Comparison of ENCODE assay signal across 18 cellular contexts in genomic region chr6:107667790-107668189, GRCh38.
DNase-seq lines count a peak whose midpoint lies in the region; ATAC-seq and TF ChIP-seq lines count a peak whose summit lies in the region.
"Had no signal": no experiment of that assay in that cellular context is flagged by ENCODE, and none has a peak within 500 bp of the region (broad histone marks: within the 10 kb centered on the region; RNA-seq: fewer than 3 reads in every experiment).

No MANE protein-coding gene starts in this region.

- no peak for TF ChIP-seq CTCF in psoas muscle (IDR thresholded peaks at IDR 0.05)

- no peaks in the 10 kb centered on the region for H3K36me3 ChIP-seq in psoas muscle (ENCODE audit: insufficient read depth in 1 of 2, low read depth in 1 of 2)
- H3K36me3 ChIP-seq: esophagus muscularis mucosa, MG63, right atrium auricular region had no signal

- H3K27me3 ChIP-seq in psoas muscle (ENCODE audit: insufficient read depth in 3 of 3, low read length in 2 of 3): no peaks in the 10 kb centered on the region
- H3K27me3 ChIP-seq: esophagus muscularis mucosa, MG63, right atrium auricular region had no signal

- peaks cover 57% of the 10 kb centered on the region for H3K4me1 ChIP-seq in psoas muscle
- H3K4me1 ChIP-seq: A549 had no signal

- peak in 1 of 4 donors; percentile 27 for ATAC-seq in psoas muscle
- ATAC-seq: A549; activated CD4-positive, alpha-beta T cell treated with anti-CD3 and anti-CD28 coated beads for 36 hours; left ventricle myocardium superior had no signal

- WGBS in psoas muscle, 3 donors: 53 to 83% (median 61%) methylated on average over 3 of the region's 3 CpGs

- H3K9me3 ChIP-seq in psoas muscle: no peaks in the 10 kb centered on the region
- H3K9me3 ChIP-seq: A549, esophagus muscularis mucosa, MG63, right atrium auricular region had no signal

- peak; percentile 59 for DNase-seq in NCI-H146 (lab: John Stamatoyannopoulos, UW)
- DNase-seq in NCI-H146 treated with DMSO at 0.1 percent for 48 hours (lab: John Stamatoyannopoulos, UW; ENCODE audit: unreplicated experiment): no peak
- DNase-seq in NCI-H2107 (lab: John Stamatoyannopoulos, UW): peak; percentile 25
- peak; percentile 28 for DNase-seq in NOMO-1 treated with DMSO at 0.1 percent for 48 hours (lab: John Stamatoyannopoulos, UW; ENCODE audit: unreplicated experiment)
- no peak for DNase-seq in psoas muscle
- DNase-seq in DMS53 treated with DMSO at 0.1 percent for 48 hours (lab: John Stamatoyannopoulos, UW; ENCODE audit: unreplicated experiment): no peak
- DNase-seq in A172 (ENCODE audit: low spot score): no peak
- no peak for DNase-seq in UCSD-AML1 (lab: John Stamatoyannopoulos, UW; ENCODE audit: unreplicated experiment)
- DNase-seq: activated CD4-positive, alpha-beta T cell treated with anti-CD3 and anti-CD28 coated beads for 36 hours; activated gamma-delta T cell; GOT3; left ventricle myocardium superior; MG63; NCI-H345 had no signal

- intact Hi-C loops in psoas muscle (cut with DNase I): no loop called here

- no peak overlapping the region for H3K4me3 ChIP-seq in psoas muscle
- H3K4me3 ChIP-seq: A549, esophagus muscularis mucosa, MG63, right atrium auricular region, SK-N-MC had no signal

- peak overlapping the region; percentile 82 for H3K27ac ChIP-seq in psoas muscle
- H3K27ac ChIP-seq: A549, esophagus muscularis mucosa, right atrium auricular region, SK-N-MC had no signal

Comparison
In these comparisons a context has a peak if more than half of its experiments do, and no peak if none do; other contexts are left out.
1. DNase-seq: peak in NCI-H146 (single experiment), NCI-H2107 (single experiment) and NOMO-1 treated with DMSO at 0.1 percent for 48 hours (single experiment); none in NCI-H146 treated with DMSO at 0.1 percent for 48 hours (single experiment), psoas muscle (0 of 2), DMS53 treated with DMSO at 0.1 percent for 48 hours (single experiment), A172 (single experiment) and UCSD-AML1 (single experiment).